In the genomic region with DNA sequence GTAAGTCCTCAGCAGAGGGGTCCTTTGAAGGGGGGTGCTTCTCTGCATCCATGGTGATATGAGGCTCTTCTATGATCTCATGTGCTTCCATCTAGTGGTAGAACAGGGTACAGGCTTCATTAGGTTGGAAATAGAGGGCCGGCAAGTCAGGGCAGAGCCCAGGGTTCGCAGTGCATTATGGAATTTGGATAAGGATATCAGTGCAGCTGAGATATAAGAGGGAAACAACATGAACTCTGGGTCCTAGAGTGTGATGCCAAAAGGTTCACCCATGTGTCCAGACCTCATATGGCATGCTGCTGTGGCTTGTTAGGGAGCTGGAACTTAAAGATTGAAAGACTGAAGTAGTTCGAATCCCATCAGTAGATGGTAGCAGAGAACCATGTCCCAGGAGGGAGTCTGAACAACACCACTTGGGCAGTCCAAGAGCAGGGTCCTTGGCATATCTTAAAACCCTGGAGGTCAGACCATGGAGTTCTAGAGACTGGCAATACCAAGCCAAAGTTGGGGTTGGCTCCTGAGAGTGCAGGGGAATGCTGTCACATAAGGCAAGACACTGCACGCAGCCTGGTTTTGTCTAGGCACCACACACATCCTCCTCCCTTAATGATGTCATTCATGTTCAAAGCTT, we compare ENCODE assay signal across 1 cellular context.
TF ChIP-seq lines count a peak whose summit lies in the region.

No MANE protein-coding gene starts in this region.

TF ChIP-seq in WTC11, 78 proteins besides CTCF, POLR2A, EP300 and RAD21 (continued from another document):
- TF ChIP-seq, protein P1, sequence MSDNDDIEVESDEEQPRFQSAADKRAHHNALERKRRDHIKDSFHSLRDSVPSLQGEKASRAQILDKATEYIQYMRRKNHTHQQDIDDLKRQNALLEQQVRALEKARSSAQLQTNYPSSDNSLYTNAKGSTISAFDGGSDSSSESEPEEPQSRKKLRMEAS (CRISPR knock-in tag; IDR thresholded peaks at IDR 0.05): no peak
- no peak for TF ChIP-seq TCF7 (CRISPR knock-in tag; IDR thresholded peaks at IDR 0.05; ENCODE audit: low read depth)
- TF ChIP-seq TEAD1 (CRISPR knock-in tag; IDR thresholded peaks at IDR 0.05): no peak
- TF ChIP-seq FOXK1 (CRISPR knock-in tag; IDR thresholded peaks at IDR 0.05): no peak
- TF ChIP-seq SP1 (CRISPR knock-in tag; conservative IDR thresholded peaks at IDR 0.05): no peak
- TF ChIP-seq, protein P2, sequence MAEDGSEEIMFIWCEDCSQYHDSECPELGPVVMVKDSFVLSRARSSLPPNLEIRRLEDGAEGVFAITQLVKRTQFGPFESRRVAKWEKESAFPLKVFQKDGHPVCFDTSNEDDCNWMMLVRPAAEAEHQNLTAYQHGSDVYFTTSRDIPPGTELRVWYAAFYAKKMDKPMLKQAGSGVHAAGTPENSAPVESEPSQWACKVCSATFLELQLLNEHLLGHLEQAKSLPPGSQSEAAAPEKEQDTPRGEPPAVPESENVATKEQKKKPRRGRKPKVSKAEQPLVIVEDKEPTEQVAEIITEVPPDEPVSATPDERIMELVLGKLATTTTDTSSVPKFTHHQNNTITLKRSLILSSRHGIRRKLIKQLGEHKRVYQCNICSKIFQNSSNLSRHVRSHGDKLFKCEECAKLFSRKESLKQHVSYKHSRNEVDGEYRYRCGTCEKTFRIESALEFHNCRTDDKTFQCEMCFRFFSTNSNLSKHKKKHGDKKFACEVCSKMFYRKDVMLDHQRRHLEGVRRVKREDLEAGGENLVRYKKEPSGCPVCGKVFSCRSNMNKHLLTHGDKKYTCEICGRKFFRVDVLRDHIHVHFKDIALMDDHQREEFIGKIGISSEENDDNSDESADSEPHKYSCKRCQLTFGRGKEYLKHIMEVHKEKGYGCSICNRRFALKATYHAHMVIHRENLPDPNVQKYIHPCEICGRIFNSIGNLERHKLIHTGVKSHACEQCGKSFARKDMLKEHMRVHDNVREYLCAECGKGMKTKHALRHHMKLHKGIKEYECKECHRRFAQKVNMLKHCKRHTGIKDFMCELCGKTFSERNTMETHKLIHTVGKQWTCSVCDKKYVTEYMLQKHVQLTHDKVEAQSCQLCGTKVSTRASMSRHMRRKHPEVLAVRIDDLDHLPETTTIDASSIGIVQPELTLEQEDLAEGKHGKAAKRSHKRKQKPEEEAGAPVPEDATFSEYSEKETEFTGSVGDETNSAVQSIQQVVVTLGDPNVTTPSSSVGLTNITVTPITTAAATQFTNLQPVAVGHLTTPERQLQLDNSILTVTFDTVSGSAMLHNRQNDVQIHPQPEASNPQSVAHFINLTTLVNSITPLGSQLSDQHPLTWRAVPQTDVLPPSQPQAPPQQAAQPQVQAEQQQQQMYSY (CRISPR knock-in tag; IDR thresholded peaks at IDR 0.05): no peak
- no peak for TF ChIP-seq ATF1 (CRISPR knock-in tag; IDR thresholded peaks at IDR 0.05)
